Comparison of ENCODE assay signal across 9 cellular contexts in genomic region chr21:42309753-42310213, GRCh38. TPM values are rescaled to one million over a fixed set of nuclear protein-coding genes. Genes with fewer than 3 reads are reported as not detected.
DNase-seq lines count a peak whose midpoint lies in the region; ATAC-seq and TF ChIP-seq lines count a peak whose summit lies in the region.
"Had no signal": no experiment of that assay in that cellular context is flagged by ENCODE, and none has a peak within 500 bp of the region (broad histone marks: within the 10 kb centered on the region; RNA-seq: fewer than 3 reads in every experiment).

No MANE protein-coding gene starts in this region.

- no peak overlapping the region for H3K27ac ChIP-seq in GM23248

- CTCF ChIA-PET in AG04449 (lab: Yijun Ruan, JAX) = interaction anchor here (0.7 to 1.7 kb wide), 7 partner anchors 8 to 493 kb away, joined by 3 to 5 read pairs (median 3); no protein-coding TSS in a partner anchor

- H3K79me2 ChIP-seq in GM23248 (ENCODE audit: insufficient read depth) = no peaks in the 10 kb centered on the region

- no peaks in the 10 kb centered on the region for H3K36me3 ChIP-seq in GM23248 (ENCODE audit: low read depth)

- POLR2A ChIA-PET in AG04449 (lab: Yijun Ruan, JAX) = no interaction called here

- peak; percentile 62 for TF ChIP-seq CTCF in AG04449 (IDR thresholded peaks at IDR 0.05; ENCODE audit: insufficient read depth, low read length, missing control alignments)

- H3K4me3 ChIP-seq in AG04449 (ENCODE audit: low read depth, low read length) = no peak overlapping the region
- H3K4me3 ChIP-seq in GM23248 = no peak overlapping the region

- TF ChIP-seq POLR2A in erythroblast (IDR thresholded peaks at IDR 0.05; ENCODE audit: low read length) = no peak

- no peaks in the 10 kb centered on the region for H3F3A ChIP-seq in GM23248 (ENCODE audit: insufficient read depth)

- H3K4me1 ChIP-seq in GM23248 (ENCODE audit: insufficient read depth) = no peaks in the 10 kb centered on the region

- H2AFZ ChIP-seq in GM23248 = no peak overlapping the region

- H3K36me3 Mint-ChIP-seq in stimulated activated naive B cell treated with anti-CD40 and anti-IgM and Interleukin-4, amounts not matched to agents 10 μg/mL and 1 μg/mL and 100 μg/mL, for 72 hours = no peaks in the 10 kb centered on the region

- H3K9me3 ChIP-seq in GM23248 (ENCODE audit: low read depth) = no peaks in the 10 kb centered on the region

- peaks cover 27 to 45% of the 10 kb centered on the region in 2 donors for H3K27me3 Mint-ChIP-seq in stimulated activated naive B cell treated with anti-CD40 and anti-IgM and Interleukin-4, amounts not matched to agents 10 μg/mL and 1 μg/mL and 100 μg/mL, for 72 hours

- ATAC-seq in stimulated activated naive B cell treated with anti-CD40 and anti-IgM and Interleukin-4, amounts not matched to agents 10 μg/mL and 1 μg/mL and 100 μg/mL, for 72 hours (replicated peaks) = peak; percentile 83 to 84
- ATAC-seq in GM18867 (IDR thresholded peaks at IDR 0.05; ENCODE audit: unreplicated experiment) = no peak

- H3K4me2 ChIP-seq in GM23248 (ENCODE audit: unreplicated experiment) = no peak overlapping the region

- in situ Hi-C loops in GM23248 (cut with MboI) = no loop called here

- no peaks in the 10 kb centered on the region for H3K9me2 ChIP-seq in GM23248 (ENCODE audit: insufficient read depth)

- H3K4me1 Mint-ChIP-seq in stimulated activated naive B cell treated with anti-CD40 and anti-IgM and Interleukin-4, amounts not matched to agents 10 μg/mL and 1 μg/mL and 100 μg/mL, for 72 hours = peaks cover 0 to 7% of the 10 kb centered on the region in 2 donors

- DNase-seq in AG04449 (ENCODE audit: low read depth, low spot score) (no peak), GM23248 (peak; percentile 29), NCI-H69 (lab: John Stamatoyannopoulos, UW) (peak; percentile 72), erythroblast (lab: John Stamatoyannopoulos, UW) (peak; percentile 41 to 62), myocyte (ENCODE audit: low read depth) (peak; percentile 11)
- DNase-seq in activated CD8-positive, alpha-beta memory T cell treated with anti-CD3 and anti-CD28 coated beads, Interleukin-2, amount 50 U/mL, for 1 hour (ENCODE audit: extremely low read depth) = peak; percentile 22
- peak; percentile 38 for DNase-seq in stimulated activated naive B cell treated with anti-CD40 and anti-IgM and Interleukin-4, amounts not matched to agents 10 μg/mL and 1 μg/mL and 100 μg/mL, for 72 hours

- no peaks in the 10 kb centered on the region for H3K9me3 Mint-ChIP-seq in stimulated activated naive B cell treated with anti-CD40 and anti-IgM and Interleukin-4, amounts not matched to agents 10 μg/mL and 1 μg/mL and 100 μg/mL, for 72 hours

- H4K20me1 ChIP-seq in GM23248 (ENCODE audit: insufficient read depth) = no peaks in the 10 kb centered on the region

- 3 to 9% methylated on average over 16 to 22 of the region's 22 CpGs for WGBS in GM23248 (ENCODE audit: low coverage in 1 of 2, low lambda C conversion rate in 2 of 2, missing lambda C conversion rate in 2 of 2), 2 experiments

- H3K4me3 Mint-ChIP-seq in stimulated activated naive B cell treated with anti-CD40 and anti-IgM and Interleukin-4, amounts not matched to agents 10 μg/mL and 1 μg/mL and 100 μg/mL, for 72 hours = no peak overlapping the region

- no peak overlapping the region for H3K9ac ChIP-seq in GM23248

- no peak overlapping the region for H3K27ac Mint-ChIP-seq in stimulated activated naive B cell treated with anti-CD40 and anti-IgM and Interleukin-4, amounts not matched to agents 10 μg/mL and 1 μg/mL and 100 μg/mL, for 72 hours

- peaks cover 28% of the 10 kb centered on the region for H3K27me3 ChIP-seq in GM23248 (replicated peaks; ENCODE audit: insufficient read depth)

RNA-seq across cellular contexts. Expression of gene TFF3, which starts 5.4 kb away (rescaled TPM):
- not detected in 2 replicates for total RNA-seq in GM23248 (2014; rRNA removed; shearing (Covaris generic))
- not detected in 2 replicates for polyA plus RNA-seq in GM23248 (2016; fragmentation: Nextera tagmentation; extraction: Ambion mirVana)
- 0.83 and 3.1 TPM in 2 replicates for total RNA-seq in myocyte
- polyA plus RNA-seq in myocyte (2012) = not detected

RNA-seq across cellular contexts. Expression of gene TFF2, which starts 41.0 kb away (rescaled TPM):
- total RNA-seq in GM23248 (2014; rRNA removed; shearing (Covaris generic)) = not detected in 2 replicates
- polyA plus RNA-seq in GM23248 (2016; fragmentation: Nextera tagmentation; extraction: Ambion mirVana) = not detected in 2 replicates
- not detected in 2 replicates for total RNA-seq in myocyte
- polyA plus RNA-seq in myocyte (2012) = not detected
- total RNA-seq: subcutaneous adipose tissue had no signal

RNA-seq across cellular contexts. Expression of gene TFF1, which starts 56.6 kb away (rescaled TPM):
- not detected in 2 replicates for total RNA-seq in GM23248 (2014; rRNA removed; shearing (Covaris generic))
- polyA plus RNA-seq in GM23248 (2016; fragmentation: Nextera tagmentation; extraction: Ambion mirVana) = not detected in 2 replicates
- not detected in 2 replicates for total RNA-seq in myocyte
- polyA plus RNA-seq in myocyte (2012) = not detected
- total RNA-seq: subcutaneous adipose tissue had no signal
